In the genomic region with DNA sequence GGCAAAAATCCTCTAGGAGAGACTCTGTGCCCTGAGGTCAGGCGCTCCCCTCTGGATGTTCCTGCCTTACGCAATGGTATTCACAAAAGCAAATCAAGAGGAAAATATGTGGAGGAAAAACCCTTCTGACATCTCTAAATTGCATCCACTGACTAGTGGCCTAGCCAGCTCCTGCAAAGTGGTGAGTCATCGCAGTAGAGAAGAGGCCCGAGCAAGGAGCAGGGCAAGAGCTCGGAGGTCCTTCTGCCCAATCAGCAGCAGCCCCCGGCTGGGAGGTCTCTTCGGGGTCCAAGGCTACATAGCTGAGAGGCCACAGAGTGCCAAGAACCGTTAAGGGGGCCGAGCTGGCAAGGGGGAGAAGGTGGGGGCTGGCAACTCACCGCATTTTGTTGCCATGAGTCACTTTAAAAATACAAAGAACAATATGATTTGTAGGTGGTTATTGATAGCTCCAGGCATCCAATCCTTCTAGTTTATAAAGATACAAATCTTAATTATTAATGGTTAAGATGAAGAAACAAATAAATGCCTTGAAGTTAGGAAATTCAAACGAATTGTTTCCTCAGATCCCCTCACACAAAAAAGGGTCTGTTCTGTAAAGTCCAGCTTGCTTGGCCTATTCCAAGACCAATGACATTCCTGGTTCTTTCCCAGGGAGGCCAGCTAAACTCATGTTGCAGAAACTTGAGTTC, we compare ENCODE assay signal across 8 cellular contexts.
DNase-seq lines count a peak whose midpoint lies in the region; ATAC-seq and TF ChIP-seq lines count a peak whose summit lies in the region.

No MANE protein-coding gene starts in this region.

- H3K4me3 ChIP-seq in brain microvascular endothelial cell (ENCODE audit: low read depth, low read length), result no peak overlapping the region
- no peak overlapping the region for H3K4me3 ChIP-seq in testis

- H3K4me1 ChIP-seq in testis, result peaks cover 31% of the 10 kb centered on the region

- in situ Hi-C loops in brain microvascular endothelial cell (cut with HindIII; ENCODE audit: low pct_ligation_motif_present, low sequenced_read_pairs), result no loop called here

- intact Hi-C loops in testis (cut with DNase I; ENCODE audit: low total_unique reads), result no loop called here

- ATAC-seq in HG02852 (IDR thresholded peaks at IDR 0.05; ENCODE audit: unreplicated experiment), result no peak

- DNase-seq in HS-27A (ENCODE audit: low read depth) (peak; percentile 93), brain microvascular endothelial cell (peak; percentile 97), kidney tubule cell (ENCODE audit: low spot score) (peak; percentile 100), testis (peak; percentile 42), NCI-H2081 (lab: John Stamatoyannopoulos, UW) (no peak), putamen (ENCODE audit: low spot score) (no peak), 8988T (no peak)

- H3K9me3 ChIP-seq in testis, result no peaks in the 10 kb centered on the region

- TF ChIP-seq CTCF in brain microvascular endothelial cell (IDR thresholded peaks at IDR 0.05; ENCODE audit: low read depth, low read length, missing control alignments) (peak; percentile 4), testis (IDR thresholded peaks at IDR 0.05) (no peak)

- WGBS in testis, 2 donors, result 35 to 49% methylated on average over 11 of the region's 11 CpGs

- H3K36me3 ChIP-seq in brain microvascular endothelial cell (replicated peaks), result no peaks in the 10 kb centered on the region
- no peaks in the 10 kb centered on the region for H3K36me3 ChIP-seq in testis (ENCODE audit: low read depth, missing control alignments)

- H3K27me3 ChIP-seq in brain microvascular endothelial cell (replicated peaks), result no peaks in the 10 kb centered on the region
- no peaks in the 10 kb centered on the region for H3K27me3 ChIP-seq in testis

- TF ChIP-seq POLR2A in testis (IDR thresholded peaks at IDR 0.05), result no peak

- peak overlapping the region; percentile 95 for H3K27ac ChIP-seq in brain microvascular endothelial cell
- H3K27ac ChIP-seq in testis, result peak overlapping the region in 1 of 2 donors; percentile 12

Comparison
In these comparisons a context has a peak if more than half of its experiments do, and no peak if none do; other contexts are left out.
1. DNase-seq: peak in HS-27A (single experiment), brain microvascular endothelial cell (single experiment), kidney tubule cell (single experiment) and testis (single experiment); none in NCI-H2081 (0 of 2), putamen (single experiment) and 8988T (single experiment).